Comparison of ENCODE assay signal across 31 cellular contexts in genomic region chr22:20040801-20041200, GRCh38.
"Had no signal": no experiment of that assay in that cellular context is flagged by ENCODE, and none has a peak within 500 bp of the region (broad histone marks: within the 10 kb centered on the region; RNA-seq: fewer than 3 reads in every experiment).

No MANE protein-coding gene starts in this region.

- H3K9me3 Mint-ChIP-seq: activated CD4-positive, alpha-beta memory T cell treated with anti-CD3 and anti-CD28 coated beads for 36 hours; activated CD4-positive, alpha-beta T cell treated with anti-CD3 and anti-CD28 coated beads, Interleukin-2, amount 10 ng/mL, durations not matched to agents 24 days and 14 days; activated naive CD4-positive, alpha-beta T cell treated with anti-CD3 and anti-CD28 coated beads, Interleukin-2, amount 10 ng/mL, durations not matched to agents 7 days and 5 days; activated naive CD4-positive, alpha-beta T cell treated with anti-CD3 and anti-CD28 coated beads, Interleukin-2, amount 50 U/mL, for 72 hours; activated naive CD8-positive, alpha-beta T cell treated with anti-CD3 and anti-CD28 coated beads, Interleukin-2, amount 10 ng/mL, durations not matched to agents 7 days and 5 days; activated T-cell treated with anti-CD3 and anti-CD28 coated beads, Interleukin-2, amount 50 U/mL, for 24 hours; activated T-cell treated with anti-CD3 and anti-CD28 coated beads, Interleukin-2, amount 50 U/mL, for 72 hours; central memory CD8-positive, alpha-beta T cell; endodermal cell; T-helper 2 cell treated with Interferon-gamma antibody and Interleukin-4, amounts not matched to agents 5 μg/mL and 100 μg/mL, for 36 hours had no signal

- DNase-seq: activated CD4-positive, alpha-beta memory T cell treated with anti-CD3 and anti-CD28 coated beads for 36 hours; activated CD4-positive, alpha-beta T cell treated with anti-CD3 and anti-CD28 coated beads for 36 hours; activated CD4-positive, alpha-beta T cell treated with anti-CD3 and anti-CD28 coated beads, Interleukin-2, amount 10 ng/mL, durations not matched to agents 24 days and 14 days; activated CD4-positive, CD25-positive, alpha-beta regulatory T cell; activated CD4-positive, CD25-positive, alpha-beta regulatory T cell treated with anti-CD3 and anti-CD28 coated beads, Interleukin-2, amount 50 U/mL, for 72 hours; activated CD8-positive, alpha-beta memory T cell treated with anti-CD3 and anti-CD28 coated beads, Interleukin-2, amount 10 ng/mL, durations not matched to agents 7 days and 5 days; activated CD8-positive, alpha-beta memory T cell treated with anti-CD3 and anti-CD28 coated beads, Interleukin-2, amount 50 U/mL, for 4 hours; activated CD8-positive, alpha-beta T cell treated with anti-CD3 and anti-CD28 coated beads, Interleukin-2, amount 10 ng/mL, durations not matched to agents 7 days and 5 days; activated gamma-delta T cell; activated naive CD4-positive, alpha-beta T cell; activated naive CD4-positive, alpha-beta T cell treated with anti-CD3 and anti-CD28 coated beads, Interleukin-2, amount 10 ng/mL, durations not matched to agents 7 days and 5 days; activated naive CD8-positive, alpha-beta T cell treated with anti-CD3 and anti-CD28 coated beads, Interleukin-2, amount 10 ng/mL, durations not matched to agents 7 days and 5 days; activated T-cell treated with anti-CD3 and anti-CD28 coated beads, Interleukin-2, amount 50 U/mL, for 24 hours; activated T-cell treated with anti-CD3 and anti-CD28 coated beads, Interleukin-2, amount 50 U/mL, for 72 hours; brain microvascular endothelial cell; dorsolateral prefrontal cortex; effector memory CD4-positive, alpha-beta T cell; endodermal cell; foreskin keratinocyte; gastrocnemius medialis; glutamatergic neuron; heart left ventricle; T-helper 1 cell; T-helper 17 cell; T1000 had no signal

- H3K4me1 ChIP-seq: foreskin keratinocyte, gastrocnemius medialis had no signal

- ATAC-seq: activated CD4-positive, alpha-beta T cell treated with anti-CD3 and anti-CD28 coated beads for 36 hours; activated CD8-positive, alpha-beta memory T cell treated with anti-CD3 and anti-CD28 coated beads, Interleukin-2, amount 10 ng/mL, durations not matched to agents 7 days and 5 days; activated CD8-positive, alpha-beta T cell treated with anti-CD3 and anti-CD28 coated beads, Interleukin-2, amount 10 ng/mL, durations not matched to agents 7 days and 5 days; activated naive CD4-positive, alpha-beta T cell treated with anti-CD3 and anti-CD28 coated beads, Interleukin-2, amount 50 U/mL, for 72 hours; activated T-cell treated with anti-CD3 and anti-CD28 coated beads, Interleukin-2, amount 50 U/mL, for 72 hours; foreskin keratinocyte; gastrocnemius medialis; T-helper 17 cell had no signal

- H3K4me3 ChIP-seq: coronary artery, dorsolateral prefrontal cortex, esophagus muscularis mucosa, gastrocnemius medialis, heart left ventricle had no signal

- H3K4me3 Mint-ChIP-seq: activated CD4-positive, alpha-beta memory T cell treated with anti-CD3 and anti-CD28 coated beads for 36 hours; activated CD4-positive, alpha-beta T cell treated with anti-CD3 and anti-CD28 coated beads for 36 hours; activated CD4-positive, alpha-beta T cell treated with anti-CD3 and anti-CD28 coated beads, Interleukin-2, amount 10 ng/mL, durations not matched to agents 24 days and 14 days; activated CD8-positive, alpha-beta memory T cell treated with anti-CD3 and anti-CD28 coated beads, Interleukin-2, amount 10 ng/mL, durations not matched to agents 7 days and 5 days; activated CD8-positive, alpha-beta T cell treated with anti-CD3 and anti-CD28 coated beads, Interleukin-2, amount 10 ng/mL, durations not matched to agents 7 days and 5 days; activated naive CD4-positive, alpha-beta T cell treated with anti-CD3 and anti-CD28 coated beads, Interleukin-2, amount 10 ng/mL, durations not matched to agents 7 days and 5 days; activated naive CD8-positive, alpha-beta T cell treated with anti-CD3 and anti-CD28 coated beads, Interleukin-2, amount 10 ng/mL, durations not matched to agents 7 days and 5 days; activated T-cell treated with anti-CD3 and anti-CD28 coated beads, Interleukin-2, amount 50 U/mL, for 24 hours; activated T-cell treated with anti-CD3 and anti-CD28 coated beads, Interleukin-2, amount 50 U/mL, for 72 hours; central memory CD8-positive, alpha-beta T cell; dendritic cell treated with granulocyte-macrophage colony-stimulating factor and Interleukin-4, amounts not matched to agents 40 ng/mL and 50 ng/mL, for 4 days; endodermal cell; T-helper 17 cell; T-helper 2 cell treated with Interferon-gamma antibody and Interleukin-4, amounts not matched to agents 5 μg/mL and 100 μg/mL, for 36 hours had no signal

- H3K4me1 Mint-ChIP-seq: activated naive CD4-positive, alpha-beta T cell treated with anti-CD3 and anti-CD28 coated beads, Interleukin-2, amount 10 ng/mL, durations not matched to agents 7 days and 5 days; activated naive CD8-positive, alpha-beta T cell treated with anti-CD3 and anti-CD28 coated beads, Interleukin-2, amount 10 ng/mL, durations not matched to agents 7 days and 5 days had no signal

- H3K27ac ChIP-seq: brain microvascular endothelial cell, coronary artery, esophagus muscularis mucosa, foreskin keratinocyte, gastrocnemius medialis, heart left ventricle had no signal

- H3K36me3 Mint-ChIP-seq: activated naive CD4-positive, alpha-beta T cell treated with anti-CD3 and anti-CD28 coated beads, Interleukin-2, amount 50 U/mL, for 72 hours had no signal

- H3K27ac Mint-ChIP-seq: activated CD4-positive, alpha-beta memory T cell treated with anti-CD3 and anti-CD28 coated beads for 36 hours; activated CD4-positive, alpha-beta T cell treated with anti-CD3 and anti-CD28 coated beads for 36 hours; activated CD4-positive, alpha-beta T cell treated with anti-CD3 and anti-CD28 coated beads, Interleukin-2, amount 10 ng/mL, durations not matched to agents 24 days and 14 days; activated CD8-positive, alpha-beta memory T cell treated with anti-CD3 and anti-CD28 coated beads, Interleukin-2, amount 10 ng/mL, durations not matched to agents 7 days and 5 days; activated CD8-positive, alpha-beta T cell treated with anti-CD3 and anti-CD28 coated beads, Interleukin-2, amount 10 ng/mL, durations not matched to agents 7 days and 5 days; activated naive CD4-positive, alpha-beta T cell treated with anti-CD3 and anti-CD28 coated beads, Interleukin-2, amount 10 ng/mL, durations not matched to agents 7 days and 5 days; activated naive CD4-positive, alpha-beta T cell treated with anti-CD3 and anti-CD28 coated beads, Interleukin-2, amount 50 U/mL, for 72 hours; activated naive CD8-positive, alpha-beta T cell treated with anti-CD3 and anti-CD28 coated beads, Interleukin-2, amount 10 ng/mL, durations not matched to agents 7 days and 5 days; activated T-cell treated with anti-CD3 and anti-CD28 coated beads, Interleukin-2, amount 50 U/mL, for 24 hours; activated T-cell treated with anti-CD3 and anti-CD28 coated beads, Interleukin-2, amount 50 U/mL, for 72 hours; dendritic cell treated with granulocyte-macrophage colony-stimulating factor and Interleukin-4, amounts not matched to agents 40 ng/mL and 50 ng/mL, for 4 days; endodermal cell; T-helper 2 cell treated with Interferon-gamma antibody and Interleukin-4, amounts not matched to agents 5 μg/mL and 100 μg/mL, for 36 hours had no signal

- H3K27me3 ChIP-seq: brain microvascular endothelial cell, dorsolateral prefrontal cortex, esophagus muscularis mucosa, foreskin keratinocyte, gastrocnemius medialis, heart left ventricle had no signal

- H3K9me3 ChIP-seq: esophagus muscularis mucosa, gastrocnemius medialis, heart left ventricle had no signal
